ENCODE assay signal across 8 cellular contexts in the genomic region with DNA sequence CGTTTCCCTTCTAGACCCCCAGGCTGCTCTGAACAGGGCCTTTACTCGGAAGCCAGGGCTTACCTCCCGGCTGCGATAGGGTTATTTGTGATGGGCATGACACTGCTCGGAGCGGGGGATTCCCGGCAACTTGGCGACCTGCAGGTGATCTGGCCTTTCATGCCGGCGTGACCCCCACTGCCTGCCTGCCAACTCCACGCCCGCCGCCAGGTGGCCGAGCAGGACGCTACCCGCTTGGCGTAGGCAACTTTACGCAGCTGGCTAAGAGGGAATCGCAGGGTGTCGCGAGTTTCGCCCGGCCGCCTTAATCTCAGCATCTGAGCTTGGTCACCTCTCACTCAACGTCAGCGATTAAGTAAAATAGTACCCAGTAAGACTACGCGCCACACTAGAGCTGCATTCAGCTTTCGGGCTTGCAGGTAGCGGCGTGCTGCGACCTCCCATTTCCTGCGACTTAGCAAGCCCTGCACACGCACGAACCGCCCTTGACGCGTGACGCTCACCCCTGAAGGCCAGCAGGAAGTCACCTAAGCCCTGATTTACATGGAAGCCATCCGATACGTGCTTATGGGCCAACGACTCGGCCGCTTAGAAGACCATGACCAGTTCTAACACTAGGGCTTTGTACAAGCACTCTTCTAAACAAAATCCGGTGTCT. TPM values are rescaled to one million over a fixed set of nuclear protein-coding genes. Genes with fewer than 3 reads are reported as not detected.
DNase-seq lines count a peak whose midpoint lies in the region; ATAC-seq and TF ChIP-seq lines count a peak whose summit lies in the region.

No MANE protein-coding gene starts in this region.

- no peak overlapping the region for H4K91ac ChIP-seq in H9 (ENCODE audit: insufficient read length, low read depth, low read length)

- H2BK15ac ChIP-seq in H9 (ENCODE audit: low read depth, low read length): no peak overlapping the region

- H3K4me3 ChIP-seq in Loucy (ENCODE audit: low read length, poor library complexity, severe bottlenecking) (peak overlapping the region; percentile 94), heart left ventricle (peak overlapping the region; percentile 57 to 90 (median 84)), upper lobe of left lung (peak overlapping the region; percentile 79 to 87 (median 84))

- H4K20me1 ChIP-seq in H9 (ENCODE audit: control insufficient read depth, insufficient read depth, insufficient read length) (peaks cover 3% of the 10 kb centered on the region), Loucy (ENCODE audit: insufficient read depth, low read length, poor library complexity, severe bottlenecking) (peaks cover 23% of the 10 kb centered on the region)

- ATAC-seq in heart left ventricle: peak; percentile 53 to 67 (median 66)
- ATAC-seq in upper lobe of left lung (ENCODE audit: low FRiP score in 2 of 2): peak; percentile 79 to 88

- H3K4me2 ChIP-seq in H9 (ENCODE audit: insufficient read depth, insufficient read length, low read length) (peak overlapping the region; percentile 89), Loucy (ENCODE audit: low read depth, low read length, poor library complexity, severe bottlenecking) (peak overlapping the region; percentile 76)

- no peak overlapping the region for H2BK12ac ChIP-seq in H9 (ENCODE audit: insufficient read length, low read depth, low read length)

- H3K27ac Mint-ChIP-seq in H9: peak overlapping the region; percentile 98 to 99 (median 99)
- peak overlapping the region; percentile 97 for H3K27ac Mint-ChIP-seq in activated naive CD8-positive, alpha-beta T cell treated with anti-CD3 and anti-CD28 coated beads for 36 hours

- H3K18ac ChIP-seq in H9 (ENCODE audit: insufficient read length, low read depth, low read length): peak overlapping the region; percentile 87

- no peak overlapping the region for H3K23ac ChIP-seq in H9 (ENCODE audit: insufficient read length, low read depth, low read length)

- intact Hi-C loops in heart left ventricle (cut with DNase I) (loop anchor here in 5 of 10 donors (1.0 to 10.0 kb wide), 8 partner anchors 33 to 1115 kb away; partner anchors contain the start of genes C12orf60 (in 2 of the 5), WBP11 (in 2 of the 5), ART4 (in 1 of the 5) and ATF7IP (in 1 of the 5)), posterior cingulate gyrus (cut with DNase I) (no loop called here)

- no CpG with 5 or more reads among the region's 45 CpGs for WGBS in H9 (ENCODE audit: extremely low coverage, insufficient read length, low lambda C conversion rate)
- WGBS in heart left ventricle, 4 donors: 0 to 1% (median 0%) methylated on average over 31 to 45 of the region's 45 CpGs
- 0 to 1% methylated on average over 15 to 43 of the region's 45 CpGs for WGBS in upper lobe of left lung, 2 donors

- peak overlapping the region; percentile 87 for H3K14ac ChIP-seq in H9 (ENCODE audit: insufficient read depth, low read length)

- H3K9ac ChIP-seq in H9 (ENCODE audit: extremely low read depth, insufficient read length, low read length) (peak overlapping the region; percentile 92), Loucy (ENCODE audit: low read depth, low read length, poor library complexity, severe bottlenecking) (peak overlapping the region; percentile 88)

- no peak overlapping the region for H2BK20ac ChIP-seq in H9 (ENCODE audit: low read depth, low read length, poor library complexity, severe bottlenecking)

- H3K79me1 ChIP-seq in H9 (ENCODE audit: insufficient read depth, low read depth, low read length, poor library complexity, severe bottlenecking): no peaks in the 10 kb centered on the region

- H4K5ac ChIP-seq in H9 (ENCODE audit: insufficient read length, low read depth, low read length): no peak overlapping the region

- H3K27me3 Mint-ChIP-seq in H9 (ENCODE audit: low read depth): peaks cover 5% of the 10 kb centered on the region; the same call in 1 of the 2 replicates
- H3K27me3 Mint-ChIP-seq in activated naive CD8-positive, alpha-beta T cell treated with anti-CD3 and anti-CD28 coated beads for 36 hours: peaks cover 7% of the 10 kb centered on the region

- H2AK5ac ChIP-seq in H9 (ENCODE audit: insufficient read length, low read length): no peak overlapping the region

- peak overlapping the region; percentile 25 for H2BK5ac ChIP-seq in H9 (ENCODE audit: insufficient read length, low read length)

- no peaks in the 10 kb centered on the region for H3K4me1 ChIP-seq in H9 (ENCODE audit: insufficient read depth, low read length)
- H3K4me1 ChIP-seq in Loucy (ENCODE audit: insufficient read depth, low read length, poor library complexity, severe bottlenecking): peaks cover 38% of the 10 kb centered on the region
- H3K4me1 ChIP-seq in heart left ventricle: peaks cover 0 to 30% (median 10%) of the 10 kb centered on the region in 12 donors
- H3K4me1 ChIP-seq in upper lobe of left lung: peaks cover 0 to 22% (median 13%) of the 10 kb centered on the region in 4 donors

- H2AFZ ChIP-seq in H9 (ENCODE audit: low read length): no peak overlapping the region
- peak overlapping the region; percentile 86 for H2AFZ ChIP-seq in Loucy (ENCODE audit: low read length)

- H3K36me3 Mint-ChIP-seq in H9 (ENCODE audit: insufficient read depth in 1 of 3, low read depth in 3 of 3): peaks cover 18 to 33% (median 26%) of the 10 kb centered on the region in 3 experiments
- peaks cover 62% of the 10 kb centered on the region for H3K36me3 Mint-ChIP-seq in activated naive CD8-positive, alpha-beta T cell treated with anti-CD3 and anti-CD28 coated beads for 36 hours

- DNase-seq in GM04504 (ENCODE audit: low read depth): peak; percentile 26
- peak; percentile 93 for DNase-seq in H9
- peak; percentile 87 for DNase-seq in SK-N-DZ (ENCODE audit: low spot score)
- peak; percentile 91 for DNase-seq in activated naive CD8-positive, alpha-beta T cell treated with anti-CD3 and anti-CD28 coated beads for 36 hours
- peak; percentile 79 to 91 (median 81) for DNase-seq in heart left ventricle
- peak; percentile 57 to 96 (median 70) for DNase-seq in posterior cingulate gyrus
- DNase-seq in upper lobe of left lung: peak; percentile 89 to 97

- H3K9me3 Mint-ChIP-seq in H9: peaks cover 7 to 9% of the 10 kb centered on the region in 2 experiments; a peak in 4 of 5 replicates
- peaks cover 13% of the 10 kb centered on the region for H3K9me3 Mint-ChIP-seq in activated naive CD8-positive, alpha-beta T cell treated with anti-CD3 and anti-CD28 coated beads for 36 hours

- H3K27ac ChIP-seq in H9 (ENCODE audit: insufficient read length, low read depth, low read length): peak overlapping the region; percentile 87
- peak overlapping the region; percentile 85 to 99 (median 96) for H3K27ac ChIP-seq in heart left ventricle
- H3K27ac ChIP-seq in upper lobe of left lung: peak overlapping the region; percentile 97 to 99 (median 98)

- H3K9me2 ChIP-seq in Loucy (replicated peaks; ENCODE audit: low read depth, low read length): no peaks in the 10 kb centered on the region

- peak overlapping the region; percentile 96 to 98 for H3K4me3 Mint-ChIP-seq in H9
- peak overlapping the region; percentile 91 for H3K4me3 Mint-ChIP-seq in activated naive CD8-positive, alpha-beta T cell treated with anti-CD3 and anti-CD28 coated beads for 36 hours

- no peaks in the 10 kb centered on the region for H3K9me3 ChIP-seq in H9 (ENCODE audit: control insufficient read depth, low read depth, low read length)
- peaks cover 5% of the 10 kb centered on the region; the same call in 1 of the 2 replicates for H3K9me3 ChIP-seq in Loucy (ENCODE audit: insufficient read depth, low read depth, low read length)
- peaks cover 0 to 18% (median 0%) of the 10 kb centered on the region in 12 donors for H3K9me3 ChIP-seq in heart left ventricle
- H3K9me3 ChIP-seq in upper lobe of left lung: peaks cover 0 to 3% (median 0%) of the 10 kb centered on the region in 4 donors

- no peaks in the 10 kb centered on the region; the same call in 1 of the 2 replicates for H3K36me3 ChIP-seq in Loucy (ENCODE audit: insufficient read depth, low read length)
- H3K36me3 ChIP-seq in heart left ventricle: peaks cover 0 to 10% (median 0%) of the 10 kb centered on the region in 9 donors
- H3K36me3 ChIP-seq in upper lobe of left lung: peaks cover 0 to 3% (median 0%) of the 10 kb centered on the region in 4 donors

- peaks cover 13% of the 10 kb centered on the region for H3K23me2 ChIP-seq in H9 (ENCODE audit: insufficient read length, low read depth, low read length, poor library complexity, severe bottlenecking)

- peak; percentile 71 for TF ChIP-seq CTCF in H9 (conservative IDR thresholded peaks at IDR 0.05)
- TF ChIP-seq CTCF in Loucy (conservative IDR thresholded peaks at IDR 0.05; ENCODE audit: low read length): peak; percentile 72
- TF ChIP-seq CTCF in heart left ventricle (IDR thresholded peaks at IDR 0.05): peak; percentile 59 to 86 (median 70)
- TF ChIP-seq CTCF in upper lobe of left lung (IDR thresholded peaks at IDR 0.05): peak; percentile 84 to 97 (median 96)

- peak overlapping the region; percentile 25 for H3K56ac ChIP-seq in H9 (ENCODE audit: insufficient read length, low read depth, low read length)

- H3K27me3 ChIP-seq in H9 (ENCODE audit: insufficient read depth, low read length) (no peaks in the 10 kb centered on the region), Loucy (ENCODE audit: insufficient read depth, low read length, poor library complexity, severe bottlenecking) (no peaks in the 10 kb centered on the region), heart left ventricle (no peaks in the 10 kb centered on the region), upper lobe of left lung (no peaks in the 10 kb centered on the region)

- H3K4ac ChIP-seq in H9 (ENCODE audit: low read depth, low read length): no peak overlapping the region

- H4K8ac ChIP-seq in H9 (replicated peaks; ENCODE audit: insufficient read length, low read depth, low read length): no peak overlapping the region

- H3F3A ChIP-seq in Loucy (ENCODE audit: low read depth): peaks cover 7% of the 10 kb centered on the region; the same call in 1 of the 2 replicates

- H3K79me2 ChIP-seq in H9 (ENCODE audit: insufficient read depth, low read length) (no peaks in the 10 kb centered on the region; the same call in 1 of the 2 replicates), Loucy (ENCODE audit: insufficient read depth, low read length) (peaks cover 55% of the 10 kb centered on the region)

- peaks cover 18 to 29% of the 10 kb centered on the region in 2 experiments for H3K4me1 Mint-ChIP-seq in H9
- peaks cover 36% of the 10 kb centered on the region for H3K4me1 Mint-ChIP-seq in activated naive CD8-positive, alpha-beta T cell treated with anti-CD3 and anti-CD28 coated beads for 36 hours

- no peak overlapping the region for H3T11ph ChIP-seq in H9 (ENCODE audit: low read length)

- H2BK120ac ChIP-seq in H9 (ENCODE audit: low read depth, low read length, poor library complexity, severe bottlenecking): no peak overlapping the region

- TF ChIP-seq POLR2A in heart left ventricle (IDR thresholded peaks at IDR 0.05) (peak in 1 of 2 donors; percentile 28), upper lobe of left lung (IDR thresholded peaks at IDR 0.05) (peak in 2 of 4 donors; percentile 53 to 56)

- no peak for TF ChIP-seq EP300 in upper lobe of left lung (IDR thresholded peaks at IDR 0.05)

RNA-seq across cellular contexts. Expression of gene WBP11, which starts 33.3 kb away (rescaled TPM):
- total RNA-seq in H9 (2021) (108 TPM in 2 replicates), heart left ventricle (10 to 100 TPM; 20.2 to 62.7 (median 52.7) TPM), upper lobe of left lung (10 to 100 TPM; 18.2 to 45.0 (median 25.3) TPM)
- polyA plus RNA-seq in SK-N-DZ (2014; cell fraction: cytosol; rRNA removed): 33.6 and 38.0 TPM in 2 replicates
- 16.0 and 17.9 TPM in 2 replicates for polyA plus RNA-seq in SK-N-DZ (2014; cell fraction: nucleus; rRNA removed)
- 100 to 1,000 TPM; 160 to 175 TPM for total RNA-seq in activated naive CD8-positive, alpha-beta T cell treated with anti-CD3 and anti-CD28 coated beads for 36 hours
- polyA plus RNA-seq in heart left ventricle: 10 to 100 TPM; 11.4 to 38.8 TPM

RNA-seq across cellular contexts. Expression of gene C12orf60, which starts 33.5 kb away (rescaled TPM):
- 1.6 and 1.9 TPM in 2 replicates for total RNA-seq in H9 (2021)
- polyA plus RNA-seq in SK-N-DZ (2014; cell fraction: cytosol; rRNA removed): 5.9 and 11.2 TPM in 2 replicates
- polyA plus RNA-seq in SK-N-DZ (2014; cell fraction: nucleus; rRNA removed): 3.7 and 7.7 TPM in 2 replicates
- 1 to 10 TPM; 2.7 to 2.8 TPM for total RNA-seq in activated naive CD8-positive, alpha-beta T cell treated with anti-CD3 and anti-CD28 coated beads for 36 hours
- 1 to 10 TPM; 2.0 to 4.6 (median 3.4) TPM for total RNA-seq in heart left ventricle
- 1 to 10 TPM; 3.6 to 5.3 TPM for polyA plus RNA-seq in heart left ventricle
- 1 to 10 TPM in 2 of 6 donors, under 1 TPM in 3, not detected in 1; 0.33 to 3.4 (median 0.94) TPM for total RNA-seq in upper lobe of left lung

RNA-seq across cellular contexts. Expression of gene SMCO3, which starts 44.0 kb away (rescaled TPM):
- total RNA-seq in H9 (2021) (not detected in 2 replicates), heart left ventricle (under 1 TPM in 4 of 9 donors, not detected in 5; 0.13 to 0.91 (median 0.17) TPM), upper lobe of left lung (1 to 10 TPM in 4 of 6 donors, under 1 TPM in 2; 0.33 to 3.1 (median 1.1) TPM)
- polyA plus RNA-seq in SK-N-DZ (2014; cell fraction: cytosol; rRNA removed): not detected in 2 replicates
- polyA plus RNA-seq in SK-N-DZ (2014; cell fraction: nucleus; rRNA removed): not detected in 2 replicates
- not detected for total RNA-seq in activated naive CD8-positive, alpha-beta T cell treated with anti-CD3 and anti-CD28 coated beads for 36 hours
- under 1 TPM; 0.07 to 0.57 TPM for polyA plus RNA-seq in heart left ventricle

Comparison
In these comparisons a context has a peak if more than half of its experiments do, and no peak if none do; other contexts are left out.
1. Peak in every context shown above with its lines: DNase-seq, ATAC-seq, H3K4me3 ChIP-seq and H3K27ac ChIP-seq.
2. DNase-seq: peak in every context shown above with its lines; median percentile 93 in H9; 93 in upper lobe of left lung; 91 in activated naive CD8-positive, alpha-beta T cell treated with anti-CD3 and anti-CD28 coated beads for 36 hours; 87 in SK-N-DZ; 81 in heart left ventricle; 70 in posterior cingulate gyrus; 26 in GM04504.